In the genomic region with DNA sequence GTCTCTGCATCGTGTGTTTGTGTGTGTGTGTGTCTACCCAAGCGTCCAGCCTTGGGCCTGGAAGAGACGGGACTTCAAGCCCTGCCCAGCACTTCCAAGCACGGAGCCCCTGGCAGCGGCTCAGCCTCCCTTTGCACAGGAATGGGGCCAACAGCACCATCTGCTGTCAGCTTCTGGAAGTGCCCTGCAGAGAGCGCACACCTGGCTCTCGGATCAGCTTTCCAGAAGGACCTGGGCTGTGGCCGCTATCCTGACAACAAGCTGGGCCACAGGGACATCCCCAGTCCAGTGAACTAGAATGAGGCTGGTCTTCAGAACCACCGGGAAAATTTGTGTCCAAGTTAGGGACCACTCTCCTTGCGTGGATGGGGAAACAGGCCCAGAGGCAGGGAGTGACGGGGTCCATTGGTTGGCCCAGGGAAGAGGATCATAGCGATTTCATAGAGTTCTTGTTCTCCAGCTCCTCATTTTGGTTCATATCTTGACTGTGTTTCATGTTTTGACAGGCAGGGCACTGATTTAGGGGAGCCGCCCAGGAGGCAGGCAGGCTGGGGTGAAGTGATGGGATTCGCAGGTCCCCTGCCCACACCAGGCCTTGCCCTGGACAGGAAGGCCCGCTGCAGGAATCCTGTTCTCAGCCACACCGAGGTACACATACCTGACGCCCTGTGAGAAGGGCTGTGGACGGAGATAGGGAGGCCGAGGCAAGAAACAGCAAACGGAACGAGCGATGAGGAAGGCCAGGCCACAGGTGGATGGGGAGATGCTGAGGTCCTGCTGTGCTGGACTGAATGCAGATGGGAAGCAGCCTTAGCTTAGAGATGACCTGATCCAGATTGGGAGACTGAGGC, we compare ENCODE assay signal across 9 cellular contexts. TPM values are rescaled to one million over a fixed set of nuclear protein-coding genes. Genes with fewer than 3 reads are reported as not detected.
DNase-seq lines count a peak whose midpoint lies in the region; ATAC-seq, FAIRE-seq and TF ChIP-seq lines count a peak whose summit lies in the region.
"Had no signal": no experiment of that assay in that cellular context is flagged by ENCODE, and none has a peak within 500 bp of the region (broad histone marks: within the 10 kb centered on the region; RNA-seq: fewer than 3 reads in every experiment).

No MANE protein-coding gene starts in this region.

- TF ChIP-seq CTCF in lower leg skin (IDR thresholded peaks at IDR 0.05), result no peak

- peaks cover 60% of the 10 kb centered on the region for H3K27me3 Mint-ChIP-seq in stimulated activated memory B cell treated with anti-CD40 and anti-IgM and Interleukin-4, amounts not matched to agents 10 μg/mL and 1 μg/mL and 100 μg/mL, for 72 hours

- H3K4me1 Mint-ChIP-seq in stimulated activated memory B cell treated with anti-CD40 and anti-IgM and Interleukin-4, amounts not matched to agents 10 μg/mL and 1 μg/mL and 100 μg/mL, for 72 hours, result no peaks in the 10 kb centered on the region

- no peak overlapping the region for H3K4me3 Mint-ChIP-seq in stimulated activated memory B cell treated with anti-CD40 and anti-IgM and Interleukin-4, amounts not matched to agents 10 μg/mL and 1 μg/mL and 100 μg/mL, for 72 hours

- H3K27ac Mint-ChIP-seq in stimulated activated memory B cell treated with anti-CD40 and anti-IgM and Interleukin-4, amounts not matched to agents 10 μg/mL and 1 μg/mL and 100 μg/mL, for 72 hours, result no peak overlapping the region

- ATAC-seq in stimulated activated memory B cell treated with anti-CD40 and anti-IgM and Interleukin-4, amounts not matched to agents 10 μg/mL and 1 μg/mL and 100 μg/mL, for 72 hours, result no peak

- peaks cover 14% of the 10 kb centered on the region for H3K9me3 Mint-ChIP-seq in stimulated activated memory B cell treated with anti-CD40 and anti-IgM and Interleukin-4, amounts not matched to agents 10 μg/mL and 1 μg/mL and 100 μg/mL, for 72 hours

- no peaks in the 10 kb centered on the region for H3K36me3 Mint-ChIP-seq in stimulated activated memory B cell treated with anti-CD40 and anti-IgM and Interleukin-4, amounts not matched to agents 10 μg/mL and 1 μg/mL and 100 μg/mL, for 72 hours

- no peak for TF ChIP-seq POLR2A in lower leg skin (IDR thresholded peaks at IDR 0.05)

- H3K4me3 ChIP-seq in lower leg skin (ENCODE audit: low read depth, poor library complexity, severe bottlenecking), result no peak overlapping the region
- H3K4me3 ChIP-seq: skin epidermis had no signal

- FAIRE-seq in GM19239 (lab: Jason Lieb, UNC), result peak; percentile 84

- in situ Hi-C loops in ACHN (cut with HindIII; ENCODE audit: low pct_ligation_motif_present, low pct_unique_long_range_greater_than_20kb, low sequenced_read_pairs), result no loop called here

- intact Hi-C loops in lower leg skin (cut with DNase I; ENCODE audit: low total_unique reads), result loop anchor here (2.0 kb wide), 1 partner anchor 224 kb away; no protein-coding TSS in a partner anchor

- 46 to 47% methylated on average over 22 of the region's 22 CpGs for WGBS in lower leg skin, 2 donors

- DNase-seq in ACHN (peak; percentile 57), GM19239 (ENCODE audit: insufficient read length, low spot score) (peak; percentile 76), NCI-H345 treated with DMSO at 0.1 percent for 48 hours (lab: John Stamatoyannopoulos, UW; ENCODE audit: unreplicated experiment) (peak; percentile 31), dermis blood vessel endothelial cell (peak; percentile 82), lower leg skin (ENCODE audit: low spot score in 2 of 2) (peak; percentile 46 to 91)
- DNase-seq in activated CD4-positive, alpha-beta T cell treated with anti-CD3 and anti-CD28 coated beads, Interleukin-2, amount 50 U/mL, for 24 hours (ENCODE audit: low read depth in 1 of 2, low spot score in 1 of 2), result peak; percentile 37 to 54
- peak; percentile 29 to 61 (median 34) for DNase-seq in stimulated activated CD4-positive, alpha-beta T cell treated with anti-CD3 and anti-CD28 coated beads, TNF-alpha, amount 100 ng/mL, for 48 hours (ENCODE audit: low read depth in 3 of 3)

RNA-seq across cellular contexts. Expression of a gene that starts 38.4 kb away (rescaled TPM):
- total RNA-seq in dermis blood vessel endothelial cell (not detected in 2 replicates), lower leg skin (under 1 TPM in 1 of 4 donors, not detected in 3; 0.38 TPM)

Comparison
In these comparisons a context has a peak if more than half of its experiments do, and no peak if none do; other contexts are left out.
1. DNase-seq: peak in every context shown above with its lines; median percentile 82 in dermis blood vessel endothelial cell; 76 in GM19239; 68 in lower leg skin; 57 in ACHN; 46 in activated CD4-positive, alpha-beta T cell treated with anti-CD3 and anti-CD28 coated beads, Interleukin-2, amount 50 U/mL, for 24 hours; 34 in stimulated activated CD4-positive, alpha-beta T cell treated with anti-CD3 and anti-CD28 coated beads, TNF-alpha, amount 100 ng/mL, for 48 hours; 31 in NCI-H345 treated with DMSO at 0.1 percent for 48 hours.